ENCODE assay signal across 26 cellular contexts in the genomic region with DNA sequence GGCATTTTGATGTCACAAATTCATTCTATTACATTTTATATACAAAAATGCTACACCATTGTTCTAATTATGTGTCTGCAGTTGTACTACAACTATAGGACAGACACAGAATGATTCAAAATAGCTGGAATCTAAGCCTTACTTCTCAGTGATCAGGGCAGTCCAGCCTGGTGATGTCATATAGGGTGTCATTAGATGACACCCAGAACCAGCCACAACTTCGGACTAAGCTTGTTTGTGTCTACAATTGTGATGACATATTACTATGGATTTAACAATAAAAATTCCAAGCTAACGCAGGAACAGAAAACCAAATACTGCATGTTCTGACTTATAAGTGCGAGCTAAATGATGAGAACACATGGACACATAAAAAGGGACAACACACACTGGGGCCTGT. TPM values are rescaled to one million over a fixed set of nuclear protein-coding genes. Genes with fewer than 3 reads are reported as not detected.
"Had no signal": no experiment of that assay in that cellular context is flagged by ENCODE, and none has a peak within 500 bp of the region (broad histone marks: within the 10 kb centered on the region; RNA-seq: fewer than 3 reads in every experiment).

No MANE protein-coding gene starts in this region.

- ATAC-seq: esophagus mucosa; gastroesophageal sphincter; left lobe of liver; natural killer cell; stimulated activated memory B cell treated with anti-CD40 and anti-IgM and Interleukin-4, amounts not matched to agents 10 μg/mL and 1 μg/mL and 100 μg/mL, for 72 hours had no signal

- H3K9me3 Mint-ChIP-seq: memory B cell; mesothelial cell of epicardium; natural killer cell; neural crest cell; stimulated activated memory B cell treated with anti-CD40 and anti-IgM and Interleukin-4, amounts not matched to agents 10 μg/mL and 1 μg/mL and 100 μg/mL, for 72 hours; stimulated activated naive CD8-positive, alpha-beta T cell treated with anti-CD3 and anti-CD28 coated beads, Interleukin-15, Interleukin-2, amounts not matched to agents 100 ng/mL and 50 ng/mL, for 24 hours had no signal

- H3K27me3 ChIP-seq: right atrium auricular region, upper lobe of left lung, uterus had no signal

- H3K4me3 Mint-ChIP-seq: memory B cell; mesothelial cell of epicardium; natural killer cell; neural crest cell; stimulated activated memory B cell treated with anti-CD40 and anti-IgM and Interleukin-4, amounts not matched to agents 10 μg/mL and 1 μg/mL and 100 μg/mL, for 72 hours; stimulated activated naive CD8-positive, alpha-beta T cell treated with anti-CD3 and anti-CD28 coated beads, Interleukin-15, Interleukin-2, amounts not matched to agents 100 ng/mL and 50 ng/mL, for 24 hours had no signal

- H3K27ac Mint-ChIP-seq: memory B cell; mesothelial cell of epicardium; natural killer cell; stimulated activated memory B cell treated with anti-CD40 and anti-IgM and Interleukin-4, amounts not matched to agents 10 μg/mL and 1 μg/mL and 100 μg/mL, for 72 hours; stimulated activated naive CD8-positive, alpha-beta T cell treated with anti-CD3 and anti-CD28 coated beads, Interleukin-15, Interleukin-2, amounts not matched to agents 100 ng/mL and 50 ng/mL, for 24 hours had no signal

- H3K4me1 Mint-ChIP-seq: mesothelial cell of epicardium, natural killer cell had no signal

- H3K27ac ChIP-seq: dorsolateral prefrontal cortex, gastroesophageal sphincter, right atrium auricular region, spleen, tibial artery, upper lobe of left lung, uterus had no signal

- H3K36me3 ChIP-seq: gastroesophageal sphincter, right atrium auricular region, spleen, tibial artery, upper lobe of left lung, uterus had no signal

- H3K4me1 ChIP-seq: gastroesophageal sphincter, right atrium auricular region, tibial artery, uterus had no signal

- DNase-seq: cortex of kidney; dorsolateral prefrontal cortex; effector CD8-positive, alpha-beta T cell; glutamatergic neuron; islet precursor cell; natural killer cell; spleen; stimulated activated CD4-positive, alpha-beta T cell treated with anti-CD3 and anti-CD28 coated beads, Interleukin-15, amount 100 ng/mL, for 24 hours; stimulated activated CD4-positive, alpha-beta T cell treated with anti-CD3 and anti-CD28 coated beads, Interleukin-1b, Interleukin-23, amount 100 ng/mL, for 48 hours; stimulated activated CD4-positive, alpha-beta T cell treated with anti-CD3 and anti-CD28 coated beads, Interleukin-4, amount 100 ng/mL, for 24 hours; tibial artery; upper lobe of left lung; uterus had no signal

- H3K36me3 Mint-ChIP-seq: natural killer cell; stimulated activated memory B cell treated with anti-CD40 and anti-IgM and Interleukin-4, amounts not matched to agents 10 μg/mL and 1 μg/mL and 100 μg/mL, for 72 hours had no signal

- H3K4me3 ChIP-seq: dorsolateral prefrontal cortex, gastroesophageal sphincter, right atrium auricular region, spleen, tibial artery, upper lobe of left lung, uterus had no signal

- H3K9me3 ChIP-seq: gastroesophageal sphincter, right atrium auricular region, spleen, tibial artery, upper lobe of left lung, uterus had no signal

RNA-seq across cellular contexts. Expression of a gene that starts 31.0 kb away (rescaled TPM):
- total RNA-seq: fibroblast of villous mesenchyme, left lobe of liver, myocyte, natural killer cell, osteocyte, temporal lobe had no signal
